ENCODE assay signal across 20 cellular contexts in genomic region chr6:123534264-123534663, GRCh38.
DNase-seq lines count a peak whose midpoint lies in the region; ATAC-seq and TF ChIP-seq lines count a peak whose summit lies in the region.
"Had no signal": no experiment of that assay in that cellular context is flagged by ENCODE, and none has a peak within 500 bp of the region (broad histone marks: within the 10 kb centered on the region; RNA-seq: fewer than 3 reads in every experiment).

No MANE protein-coding gene starts in this region.

- H3K36me3 ChIP-seq in cardiac muscle cell (peaks cover 3% of the 10 kb centered on the region), gastrocnemius medialis (no peaks in the 10 kb centered on the region), A673 (ENCODE audit: insufficient read depth, low read length, poor library complexity, severe bottlenecking) (no peaks in the 10 kb centered on the region)
- H3K36me3 ChIP-seq: BLaER1 treated with 17β-estradiol and CSF1 and Interleukin-3, amounts not matched to agents 10 nM and 100 nM; MG63; Peyer's patch had no signal

- BruUV-seq in A673 (replicated peaks; lab: Mats Ljungman, UMichigan) = no TSS peak

- H3K27ac ChIP-seq in cardiac muscle cell = peak overlapping the region; percentile 59
- no peak overlapping the region for H3K27ac ChIP-seq in right cardiac atrium (ENCODE audit: low read length)
- H3K27ac ChIP-seq in gastrocnemius medialis = peak overlapping the region; percentile 9 to 85 (median 79)
- H3K27ac ChIP-seq in A673 (ENCODE audit: low read depth, low read length, poor library complexity, severe bottlenecking) = no peak overlapping the region
- H3K27ac ChIP-seq: BLaER1 treated with 17β-estradiol and CSF1 and Interleukin-3, amounts not matched to agents 10 nM and 100 nM; Peyer's patch had no signal

- in situ Hi-C loops in gastrocnemius medialis (cut with MboI; ENCODE audit: low sequenced_read_pairs in 4 of 4) = no loop called here

- CTCF ChIA-PET in A673 (lab: Charles Lee) = no interaction called here

- peak; percentile 20 for DNase-seq in M059J (ENCODE audit: low read depth)
- no peak for DNase-seq in cardiac muscle cell (ENCODE audit: low read depth in 1 of 2, low spot score in 1 of 2)
- DNase-seq in right cardiac atrium = peak; percentile 23 to 42 (median 24)
- DNase-seq in gastrocnemius medialis = no peak
- no peak for DNase-seq in hippocampal formation (lab: John Stamatoyannopoulos, UW)
- no peak for DNase-seq in A673 (ENCODE audit: low spot score)
- DNase-seq in amygdala (lab: John Stamatoyannopoulos, UW) = no peak
- DNase-seq: AML-193; CD4-positive, alpha-beta T cell; KBM-7; MG63; NCI-H1105 treated with DMSO at 0.1 percent for 48 hours; NCI-H146; NCI-H2029; NCI-H2227 treated with DMSO at 0.1 percent for 48 hours; NCI-H510A; NCI-H69; Peyer's patch; SK-N-SH had no signal

- peaks cover 38% of the 10 kb centered on the region for H3K4me1 ChIP-seq in cardiac muscle cell (ENCODE audit: low read depth)
- H3K4me1 ChIP-seq in right cardiac atrium (ENCODE audit: control insufficient read depth, insufficient read depth, low read length) = no peaks in the 10 kb centered on the region
- peaks cover 29 to 57% of the 10 kb centered on the region in 2 donors for H3K4me1 ChIP-seq in gastrocnemius medialis
- peaks cover 8% of the 10 kb centered on the region for H3K4me1 ChIP-seq in A673 (ENCODE audit: insufficient read depth, low read length, poor library complexity, severe bottlenecking)
- H3K4me1 ChIP-seq: Peyer's patch had no signal

- POLR2A ChIA-PET in A673 (lab: Charles Lee; ENCODE audit: low non-redundant PET) = no interaction called here

- ATAC-seq in right cardiac atrium = peak; percentile 76 to 88
- peak in 1 of 2 donors; percentile 34 for ATAC-seq in gastrocnemius medialis

- H3K27me3 ChIP-seq in cardiac muscle cell (no peaks in the 10 kb centered on the region), right cardiac atrium (ENCODE audit: control insufficient read depth, insufficient read depth) (no peaks in the 10 kb centered on the region), gastrocnemius medialis (no peaks in the 10 kb centered on the region), A673 (replicated peaks; ENCODE audit: insufficient read depth, low read depth, low read length, poor library complexity) (no peaks in the 10 kb centered on the region)
- H3K27me3 ChIP-seq: BLaER1 treated with 17β-estradiol and CSF1 and Interleukin-3, amounts not matched to agents 10 nM and 100 nM; MG63; Peyer's patch had no signal

- H3K9me3 ChIP-seq in cardiac muscle cell (ENCODE audit: low read depth) (no peaks in the 10 kb centered on the region), right cardiac atrium (ENCODE audit: control insufficient read depth, low read length) (no peaks in the 10 kb centered on the region), gastrocnemius medialis (no peaks in the 10 kb centered on the region), A673 (ENCODE audit: low read depth, low read length, poor library complexity, severe bottlenecking) (no peaks in the 10 kb centered on the region)
- H3K9me3 ChIP-seq: BLaER1 treated with 17β-estradiol and CSF1 and Interleukin-3, amounts not matched to agents 10 nM and 100 nM; MG63; Peyer's patch; SK-N-SH had no signal

- no peak for TF ChIP-seq POLR2A in gastrocnemius medialis (IDR thresholded peaks at IDR 0.05)

- WGBS in right cardiac atrium = 24% methylated on average over 2 of the region's 2 CpGs

- no peak overlapping the region for H3K4me3 ChIP-seq in cardiac muscle cell
- H3K4me3 ChIP-seq in right cardiac atrium (ENCODE audit: low read length) = no peak overlapping the region
- no peak overlapping the region for H3K4me3 ChIP-seq in gastrocnemius medialis
- H3K4me3 ChIP-seq in A673 (ENCODE audit: low read depth, low read length, poor library complexity, severe bottlenecking) = no peak overlapping the region
- H3K4me3 ChIP-seq: BLaER1 treated with 17β-estradiol and CSF1 and Interleukin-3, amounts not matched to agents 10 nM and 100 nM; MG63; Peyer's patch had no signal

- TF ChIP-seq CTCF in cardiac muscle cell (IDR thresholded peaks at IDR 0.05; ENCODE audit: low read depth, low read length) (no peak), gastrocnemius medialis (IDR thresholded peaks at IDR 0.05 in 4 of 5, conservative IDR thresholded peaks at IDR 0.05 in 1 of 5) (no peak), A673 (conservative IDR thresholded peaks at IDR 0.05; ENCODE audit: low read depth, low read length) (no peak)

- intact Hi-C loops in right cardiac atrium (cut with DNase I) = no loop called here
- intact Hi-C loops in gastrocnemius medialis (cut with DNase I; ENCODE audit: low total_unique reads) = no loop called here
- intact Hi-C loops in A673 (cut with micrococcal nuclease; ENCODE audit: unreplicated experiment) = no loop called here

Comparison
In these comparisons a context has a peak if more than half of its experiments do, and no peak if none do; other contexts are left out.
1. DNase-seq: peak in M059J (single experiment) and right cardiac atrium (3 of 3); none in cardiac muscle cell (0 of 2), gastrocnemius medialis (0 of 2), hippocampal formation (0 of 2), A673 (single experiment) and amygdala (0 of 56).
2. H3K27ac ChIP-seq: peak in cardiac muscle cell (single experiment) and gastrocnemius medialis (4 of 4); none in right cardiac atrium (single experiment) and A673 (single experiment).